Comparison of ENCODE assay signal across 15 cellular contexts in genomic region chr2:210955591-210955990, GRCh38.
DNase-seq lines count a peak whose midpoint lies in the region; ATAC-seq and TF ChIP-seq lines count a peak whose summit lies in the region.
"Had no signal": no experiment of that assay in that cellular context is flagged by ENCODE, and none has a peak within 500 bp of the region (broad histone marks: within the 10 kb centered on the region; RNA-seq: fewer than 3 reads in every experiment).

No MANE protein-coding gene starts in this region.

- no peak overlapping the region for H3K4me2 ChIP-seq in hepatocyte

- CTCF ChIA-PET in AG04450 (lab: Charles Lee): no interaction called here

- no peak overlapping the region for H2AFZ ChIP-seq in hepatocyte

- no peaks in the 10 kb centered on the region for H3K27me3 Mint-ChIP-seq in activated naive CD8-positive, alpha-beta T cell treated with anti-CD3 and anti-CD28 coated beads for 36 hours

- POLR2A ChIA-PET in AG04450 (lab: Yijun Ruan, JAX): no interaction called here

- DNase-seq in AG04450 (ENCODE audit: low read depth, low spot score) (peak; percentile 8), HuH-7 (ENCODE audit: low spot score) (peak; percentile 22), astrocyte of the cerebellum (ENCODE audit: low read depth) (peak; percentile 42), hepatocyte (ENCODE audit: low spot score) (peak; percentile 9), caudate nucleus (lab: John Stamatoyannopoulos, UW) (no peak)
- no peak for DNase-seq in activated naive CD8-positive, alpha-beta T cell treated with anti-CD3 and anti-CD28 coated beads for 36 hours
- DNase-seq: activated naive CD4-positive, alpha-beta T cell; DMS 273 treated with DMSO at 0.1 percent for 48 hours; esophagus squamous epithelium; NCI-H146; Right ventricle myocardium superior; thyroid gland had no signal

- 57% methylated on average over 3 of the region's 3 CpGs for WGBS in hepatocyte (ENCODE audit: low lambda C conversion rate, missing lambda C conversion rate)

- no peaks in the 10 kb centered on the region for H4K20me1 ChIP-seq in hepatocyte (ENCODE audit: insufficient read depth, poor library complexity, severe bottlenecking)

- no peak overlapping the region for H3K4me3 Mint-ChIP-seq in activated naive CD8-positive, alpha-beta T cell treated with anti-CD3 and anti-CD28 coated beads for 36 hours

- H3K9me3 ChIP-seq in AG04450 (ENCODE audit: control insufficient read depth, insufficient read depth, low read length) (no peaks in the 10 kb centered on the region), hepatocyte (ENCODE audit: low read depth) (no peaks in the 10 kb centered on the region)
- H3K9me3 ChIP-seq: esophagus squamous epithelium, thyroid gland had no signal

- H3K27ac ChIP-seq in AG04450 (ENCODE audit: low read depth, low read length) (no peak overlapping the region), hepatocyte (no peak overlapping the region), caudate nucleus (ENCODE audit: low read depth, low read length) (no peak overlapping the region)
- H3K27ac ChIP-seq: esophagus squamous epithelium, thyroid gland had no signal

- no peaks in the 10 kb centered on the region for H3K4me1 Mint-ChIP-seq in activated naive CD8-positive, alpha-beta T cell treated with anti-CD3 and anti-CD28 coated beads for 36 hours

- H3K4me3 ChIP-seq in AG04450 (ENCODE audit: low read depth, low read length): no peak overlapping the region
- no peak overlapping the region for H3K4me3 ChIP-seq in astrocyte of the cerebellum (ENCODE audit: low read depth, low read length)
- H3K4me3 ChIP-seq in hepatocyte: no peak overlapping the region
- H3K4me3 ChIP-seq: esophagus squamous epithelium, K562, thyroid gland had no signal

- no peak overlapping the region for H3K27ac Mint-ChIP-seq in activated naive CD8-positive, alpha-beta T cell treated with anti-CD3 and anti-CD28 coated beads for 36 hours

- no peaks in the 10 kb centered on the region for H3K9me2 ChIP-seq in hepatocyte (replicated peaks; ENCODE audit: insufficient read depth)

- no peaks in the 10 kb centered on the region for H3K36me3 Mint-ChIP-seq in activated naive CD8-positive, alpha-beta T cell treated with anti-CD3 and anti-CD28 coated beads for 36 hours

- no peaks in the 10 kb centered on the region for H3K9me3 Mint-ChIP-seq in activated naive CD8-positive, alpha-beta T cell treated with anti-CD3 and anti-CD28 coated beads for 36 hours

- no peaks in the 10 kb centered on the region for H3K4me1 ChIP-seq in hepatocyte (ENCODE audit: insufficient read depth)
- H3K4me1 ChIP-seq: esophagus squamous epithelium, thyroid gland had no signal

- in situ Hi-C loops in astrocyte of the cerebellum (cut with HindIII; ENCODE audit: low sequenced_read_pairs): no loop called here

- ATAC-seq in HG02970 (IDR thresholded peaks at IDR 0.05; ENCODE audit: low FRiP score, unreplicated experiment) (no peak), GM18870 (IDR thresholded peaks at IDR 0.05; ENCODE audit: unreplicated experiment) (no peak)
- ATAC-seq: K562 had no signal

- H3K27me3 ChIP-seq in AG04450 (ENCODE audit: control insufficient read depth, insufficient read depth, low read length) (no peaks in the 10 kb centered on the region), hepatocyte (no peaks in the 10 kb centered on the region)
- H3K27me3 ChIP-seq: esophagus squamous epithelium, thyroid gland had no signal

- no peaks in the 10 kb centered on the region for H3K79me2 ChIP-seq in hepatocyte

- TF ChIP-seq CTCF in AG04450 (IDR thresholded peaks at IDR 0.05; ENCODE audit: low read depth, low read length): no peak
- TF ChIP-seq CTCF in astrocyte of the cerebellum (IDR thresholded peaks at IDR 0.05; ENCODE audit: low read depth, low read length, missing control alignments): no peak
- no peak for TF ChIP-seq CTCF in hepatocyte (IDR thresholded peaks at IDR 0.05; ENCODE audit: poor library complexity)

- no peaks in the 10 kb centered on the region for H3K36me3 ChIP-seq in hepatocyte (replicated peaks; ENCODE audit: insufficient read depth, low read depth)
- H3K36me3 ChIP-seq: esophagus squamous epithelium, thyroid gland had no signal

Comparison
In these comparisons a context has a peak if more than half of its experiments do, and no peak if none do; other contexts are left out.
1. DNase-seq: peak in AG04450 (single experiment), HuH-7 (single experiment), astrocyte of the cerebellum (single experiment) and hepatocyte (single experiment); none in caudate nucleus (0 of 61) and activated naive CD8-positive, alpha-beta T cell treated with anti-CD3 and anti-CD28 coated beads for 36 hours (single experiment).